Comparison of ENCODE assay signal across 8 cellular contexts in the genomic region with DNA sequence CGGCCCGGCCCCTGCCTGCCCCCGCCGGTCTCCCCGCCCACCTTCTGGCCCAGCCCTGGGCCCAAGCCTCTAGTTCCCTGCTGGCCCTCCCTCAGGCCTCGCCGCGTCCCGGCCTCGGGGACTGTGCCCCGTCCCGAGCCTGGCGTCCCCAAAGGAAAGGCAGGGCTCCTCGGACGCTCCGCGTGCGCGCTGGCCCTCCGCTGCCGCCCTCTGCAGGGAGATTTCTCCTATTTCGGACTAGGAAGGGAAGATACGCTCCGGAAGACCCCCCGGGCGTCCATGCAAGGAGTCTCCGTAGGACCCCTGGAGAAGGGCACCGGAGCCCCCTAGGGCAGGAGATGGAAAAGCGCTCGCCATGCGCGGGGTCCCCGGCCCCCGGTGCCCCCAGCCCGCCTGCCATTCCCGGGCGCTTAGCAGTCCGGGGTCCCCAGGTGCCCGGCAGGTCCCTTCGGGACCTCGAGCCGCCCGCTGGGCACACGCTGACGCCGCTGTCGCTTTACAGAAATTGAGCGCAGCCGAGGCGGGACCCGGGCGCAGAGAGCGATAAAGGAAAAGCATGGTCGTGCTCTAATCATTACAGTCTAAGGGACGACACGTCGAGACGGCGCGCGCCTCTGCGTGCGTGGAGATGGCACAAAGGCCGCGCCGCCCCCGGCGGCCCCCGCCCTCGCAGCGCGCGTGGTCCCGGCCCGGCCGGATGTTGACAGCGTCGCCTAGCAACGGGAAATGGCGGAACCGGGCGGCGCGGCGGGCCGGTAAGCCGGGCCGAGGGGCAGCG.
A peak's percentile ranks its signal among the peaks of the same experiment; 100 is the strongest.
DNase-seq lines count a peak whose midpoint lies in the region; ATAC-seq lines count a peak whose summit lies in the region.

Gene CCDC40, plus strand, starts transcription at position 706 of the 778 bp plus-strand sequence. Its CDS starts 21 bp downstream, at position 727.

- peak; percentile 73 for ATAC-seq in HG03354 (IDR thresholded peaks at IDR 0.05; ENCODE audit: poor library complexity, severe bottlenecking, unreplicated experiment)
- peak; percentile 83 for ATAC-seq in effector memory CD8-positive, alpha-beta T cell (replicated peaks)
- peak; percentile 78 for ATAC-seq in memory B cell (ENCODE audit: low read depth)
- no peak for ATAC-seq in HG03520 (IDR thresholded peaks at IDR 0.05; ENCODE audit: unreplicated experiment)

- peaks cover 5 to 8% of the 10 kb centered on the region in 2 donors for H3K27me3 Mint-ChIP-seq in effector memory CD8-positive, alpha-beta T cell
- no peaks in the 10 kb centered on the region for H3K27me3 Mint-ChIP-seq in memory B cell

- H3K27ac Mint-ChIP-seq in effector memory CD8-positive, alpha-beta T cell: peak within 1 kb of the TSS; percentile 94 to 95
- H3K27ac Mint-ChIP-seq in memory B cell: peak within 1 kb of the TSS; percentile 97

- H3K4me1 Mint-ChIP-seq in effector memory CD8-positive, alpha-beta T cell (ENCODE audit: low read depth in 2 of 2): peaks cover 9 to 13% of the 10 kb centered on the region in 2 donors
- H3K4me1 Mint-ChIP-seq in memory B cell: peaks cover 9% of the 10 kb centered on the region

- peak within 1 kb of the TSS; percentile 89 to 92 for H3K4me3 Mint-ChIP-seq in effector memory CD8-positive, alpha-beta T cell
- peak within 1 kb of the TSS; percentile 90 for H3K4me3 Mint-ChIP-seq in memory B cell

- no peaks in the 10 kb centered on the region for H3K9me3 Mint-ChIP-seq in effector memory CD8-positive, alpha-beta T cell
- H3K9me3 Mint-ChIP-seq in memory B cell: no peaks in the 10 kb centered on the region

- H3K36me3 Mint-ChIP-seq in effector memory CD8-positive, alpha-beta T cell (ENCODE audit: insufficient read depth): peaks cover 25% of the 10 kb centered on the region
- no peaks in the 10 kb centered on the region for H3K36me3 Mint-ChIP-seq in memory B cell

- DNase-seq in GDM1 (lab: John Stamatoyannopoulos, UW) (peak; percentile 23), NCI-H774 (lab: John Stamatoyannopoulos, UW) (peak; percentile 90), memory B cell (ENCODE audit: low spot score in 2 of 2) (peak; percentile 80 to 83)
- DNase-seq in activated CD8-positive, alpha-beta memory T cell treated with anti-CD3 and anti-CD28 coated beads for 4 hours (ENCODE audit: low read depth in 2 of 2): peak; percentile 55
- DNase-seq in effector memory CD8-positive, alpha-beta T cell: peak; percentile 78 to 83 (median 79)
- peak; percentile 40 to 48 (median 44) for DNase-seq in stimulated activated CD4-positive, alpha-beta T cell treated with anti-CD3 and anti-CD28 coated beads, TNF-alpha, amount 100 ng/mL, for 48 hours (ENCODE audit: low read depth in 3 of 3)

Comparison
In these comparisons a context has a peak if more than half of its experiments do, and no peak if none do; other contexts are left out.
1. DNase-seq: peak in every context shown above with its lines; median percentile 90 in NCI-H774; 82 in memory B cell; 79 in effector memory CD8-positive, alpha-beta T cell; 55 in activated CD8-positive, alpha-beta memory T cell treated with anti-CD3 and anti-CD28 coated beads for 4 hours; 44 in stimulated activated CD4-positive, alpha-beta T cell treated with anti-CD3 and anti-CD28 coated beads, TNF-alpha, amount 100 ng/mL, for 48 hours; 23 in GDM1.